Comparison of ENCODE assay signal across 1 cellular context in the genomic region with DNA sequence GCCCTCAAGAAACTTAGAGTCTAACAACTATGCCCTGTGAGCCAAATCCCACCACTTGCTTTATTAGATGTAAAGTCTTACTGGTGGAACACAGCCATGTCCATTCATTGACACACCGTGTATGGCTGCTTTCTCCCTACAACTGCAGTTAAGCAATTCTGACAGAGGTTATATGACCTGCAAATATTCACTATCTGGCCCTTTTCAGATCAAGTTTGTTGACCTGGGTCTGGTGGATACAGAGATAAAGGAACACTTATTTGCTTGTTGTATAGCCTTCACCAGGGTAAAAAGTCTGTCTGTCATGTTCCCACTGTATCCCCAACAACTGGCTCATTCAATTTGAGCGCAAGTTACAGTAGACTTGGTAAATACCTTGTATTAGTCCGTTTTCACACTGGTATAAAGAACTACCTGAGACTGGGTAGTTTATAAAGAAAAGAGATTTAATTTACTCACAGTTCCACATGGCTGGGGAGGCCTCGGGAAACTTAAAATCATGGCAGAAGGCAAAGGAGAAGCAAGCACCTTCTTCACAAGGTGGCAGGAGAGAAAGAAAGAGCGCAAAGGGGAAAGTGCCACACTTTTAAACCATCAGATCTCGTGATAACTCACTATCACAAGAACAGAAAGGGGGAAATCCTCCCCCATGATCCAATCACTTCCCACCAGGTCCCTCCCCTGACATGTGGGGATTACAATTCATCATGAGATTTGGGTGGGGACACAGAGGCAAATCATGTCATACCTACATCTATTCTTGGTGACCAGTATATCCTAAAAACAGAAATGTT.
TF ChIP-seq lines count a peak whose summit lies in the region.

No MANE protein-coding gene starts in this region.

TF ChIP-seq in HepG2, 621 proteins besides CTCF, POLR2A, EP300 and RAD21 (continued from another document and continues in another):
- TF ChIP-seq, protein P1, sequence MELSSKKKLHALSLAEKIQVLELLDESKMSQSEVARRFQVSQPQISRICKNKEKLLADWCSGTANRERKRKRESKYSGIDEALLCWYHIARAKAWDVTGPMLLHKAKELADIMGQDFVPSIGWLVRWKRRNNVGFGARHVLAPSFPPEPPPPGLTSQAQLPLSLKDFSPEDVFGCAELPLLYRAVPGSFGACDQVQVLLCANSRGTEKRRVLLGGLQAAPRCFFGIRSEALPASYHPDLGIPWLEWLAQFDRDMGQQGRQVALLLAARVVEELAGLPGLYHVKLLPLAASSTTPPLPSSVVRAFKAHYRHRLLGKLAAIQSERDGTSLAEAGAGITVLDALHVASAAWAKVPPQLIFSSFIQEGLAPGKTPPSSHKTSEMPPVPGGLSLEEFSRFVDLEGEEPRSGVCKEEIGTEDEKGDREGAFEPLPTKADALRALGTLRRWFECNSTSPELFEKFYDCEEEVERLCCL (CRISPR knock-in tag; IDR thresholded peaks at IDR 0.05; ENCODE audit: borderline replicate concordance) = no peak
- TF ChIP-seq, protein P2, sequence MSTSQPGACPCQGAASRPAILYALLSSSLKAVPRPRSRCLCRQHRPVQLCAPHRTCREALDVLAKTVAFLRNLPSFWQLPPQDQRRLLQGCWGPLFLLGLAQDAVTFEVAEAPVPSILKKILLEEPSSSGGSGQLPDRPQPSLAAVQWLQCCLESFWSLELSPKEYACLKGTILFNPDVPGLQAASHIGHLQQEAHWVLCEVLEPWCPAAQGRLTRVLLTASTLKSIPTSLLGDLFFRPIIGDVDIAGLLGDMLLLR (CRISPR knock-in tag; IDR thresholded peaks at IDR 0.05) = no peak
- TF ChIP-seq CEBPB (IDR thresholded peaks at IDR 0.05; ENCODE audit: borderline replicate concordance, low read depth, low read length) (peak; percentile 95), RFX3 (CRISPR knock-in tag; IDR thresholded peaks at IDR 0.05) (no peak), ZNF572 (CRISPR knock-in tag; IDR thresholded peaks at IDR 0.05) (no peak), ZNF292 (CRISPR knock-in tag; IDR thresholded peaks at IDR 0.05; ENCODE audit: borderline replicate concordance, low read depth) (peak; percentile 78; the same call in 1 of the 2 replicates), ZNF546 (CRISPR knock-in tag; conservative IDR thresholded peaks at IDR 0.05) (no peak), FIP1L1 (IDR thresholded peaks at IDR 0.05; ENCODE audit: borderline replicate concordance, insufficient read depth, low read depth, low read length) (no peak), HOMEZ (CRISPR knock-in tag; IDR thresholded peaks at IDR 0.05; ENCODE audit: low read depth) (peak; percentile 88), TBX3 (IDR thresholded peaks at IDR 0.05; ENCODE audit: borderline replicate concordance) (peak; percentile 73; the same call in 1 of the 2 replicates), ZNF136 (CRISPR knock-in tag; IDR thresholded peaks at IDR 0.05; ENCODE audit: low read depth) (no peak), TSC22D2 (CRISPR knock-in tag; IDR thresholded peaks at IDR 0.05; ENCODE audit: borderline replicate concordance) (no peak), ZC3H4 (CRISPR knock-in tag; IDR thresholded peaks at IDR 0.05; ENCODE audit: borderline replicate concordance) (peak; percentile 43; the same call in 1 of the 2 replicates), SKI (IDR thresholded peaks at IDR 0.05; ENCODE audit: partially characterized antibody) (peak; percentile 78), FOXO1 (CRISPR knock-in tag; IDR thresholded peaks at IDR 0.05) (peak; percentile 95), ZNF773 (CRISPR knock-in tag; IDR thresholded peaks at IDR 0.05; ENCODE audit: borderline replicate concordance) (no peak), NONO (IDR thresholded peaks at IDR 0.05) (no peak), NONO (CRISPR knock-in tag; conservative IDR thresholded peaks at IDR 0.05) (peak; percentile 75), SCMH1 (CRISPR knock-in tag; IDR thresholded peaks at IDR 0.05; ENCODE audit: borderline replicate concordance) (no peak), ZNF784 (CRISPR knock-in tag; IDR thresholded peaks at IDR 0.05; ENCODE audit: borderline replicate concordance) (no peak; the same call in 1 of the 2 replicates), NR2F1 (CRISPR knock-in tag; IDR thresholded peaks at IDR 0.05) (peak; percentile 94), ZNF644 (CRISPR knock-in tag; IDR thresholded peaks at IDR 0.05; ENCODE audit: low read depth) (peak; percentile 68; the same call in 1 of the 2 replicates), THAP9 (CRISPR knock-in tag; IDR thresholded peaks at IDR 0.05; ENCODE audit: borderline replicate concordance) (no peak), NFATC3 (CRISPR knock-in tag; IDR thresholded peaks at IDR 0.05) (no peak), NKX3-1 (CRISPR knock-in tag; IDR thresholded peaks at IDR 0.05) (peak; percentile 79; the same call in 1 of the 2 replicates), TRIM22 (IDR thresholded peaks at IDR 0.05) (no peak), DR1 (CRISPR knock-in tag; IDR thresholded peaks at IDR 0.05) (no peak), CSRNP1 (CRISPR knock-in tag; IDR thresholded peaks at IDR 0.05) (no peak), U2AF2 (IDR thresholded peaks at IDR 0.05; ENCODE audit: low read depth, low read length) (no peak), MIER3 (CRISPR knock-in tag; IDR thresholded peaks at IDR 0.05; ENCODE audit: borderline replicate concordance) (peak; percentile 24; the same call in 1 of the 2 replicates), KLF16 (CRISPR knock-in tag; IDR thresholded peaks at IDR 0.05) (peak in 1 of 2 experiments; percentile 91; a peak in 2 of 4 replicates), RARA (CRISPR knock-in tag; IDR thresholded peaks at IDR 0.05) (peak; percentile 92), PRPF4 (IDR thresholded peaks at IDR 0.05; ENCODE audit: low read depth, low read length, poor library complexity, severe bottlenecking) (no peak), ZNF850 (CRISPR knock-in tag; conservative IDR thresholded peaks at IDR 0.05) (no peak), NFRKB (IDR thresholded peaks at IDR 0.05) (no peak)
- TF ChIP-seq, protein P3, sequence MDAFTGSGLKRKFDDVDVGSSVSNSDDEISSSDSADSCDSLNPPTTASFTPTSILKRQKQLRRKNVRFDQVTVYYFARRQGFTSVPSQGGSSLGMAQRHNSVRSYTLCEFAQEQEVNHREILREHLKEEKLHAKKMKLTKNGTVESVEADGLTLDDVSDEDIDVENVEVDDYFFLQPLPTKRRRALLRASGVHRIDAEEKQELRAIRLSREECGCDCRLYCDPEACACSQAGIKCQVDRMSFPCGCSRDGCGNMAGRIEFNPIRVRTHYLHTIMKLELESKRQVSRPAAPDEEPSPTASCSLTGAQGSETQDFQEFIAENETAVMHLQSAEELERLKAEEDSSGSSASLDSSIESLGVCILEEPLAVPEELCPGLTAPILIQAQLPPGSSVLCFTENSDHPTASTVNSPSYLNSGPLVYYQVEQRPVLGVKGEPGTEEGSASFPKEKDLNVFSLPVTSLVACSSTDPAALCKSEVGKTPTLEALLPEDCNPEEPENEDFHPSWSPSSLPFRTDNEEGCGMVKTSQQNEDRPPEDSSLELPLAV (CRISPR knock-in tag; conservative IDR thresholded peaks at IDR 0.05; ENCODE audit: low read depth) = no peak
- TF ChIP-seq, protein P4, sequence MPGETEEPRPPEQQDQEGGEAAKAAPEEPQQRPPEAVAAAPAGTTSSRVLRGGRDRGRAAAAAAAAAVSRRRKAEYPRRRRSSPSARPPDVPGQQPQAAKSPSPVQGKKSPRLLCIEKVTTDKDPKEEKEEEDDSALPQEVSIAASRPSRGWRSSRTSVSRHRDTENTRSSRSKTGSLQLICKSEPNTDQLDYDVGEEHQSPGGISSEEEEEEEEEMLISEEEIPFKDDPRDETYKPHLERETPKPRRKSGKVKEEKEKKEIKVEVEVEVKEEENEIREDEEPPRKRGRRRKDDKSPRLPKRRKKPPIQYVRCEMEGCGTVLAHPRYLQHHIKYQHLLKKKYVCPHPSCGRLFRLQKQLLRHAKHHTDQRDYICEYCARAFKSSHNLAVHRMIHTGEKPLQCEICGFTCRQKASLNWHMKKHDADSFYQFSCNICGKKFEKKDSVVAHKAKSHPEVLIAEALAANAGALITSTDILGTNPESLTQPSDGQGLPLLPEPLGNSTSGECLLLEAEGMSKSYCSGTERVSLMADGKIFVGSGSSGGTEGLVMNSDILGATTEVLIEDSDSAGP (CRISPR knock-in tag; IDR thresholded peaks at IDR 0.05; ENCODE audit: borderline replicate concordance) = no peak
- TF ChIP-seq, protein P5, sequence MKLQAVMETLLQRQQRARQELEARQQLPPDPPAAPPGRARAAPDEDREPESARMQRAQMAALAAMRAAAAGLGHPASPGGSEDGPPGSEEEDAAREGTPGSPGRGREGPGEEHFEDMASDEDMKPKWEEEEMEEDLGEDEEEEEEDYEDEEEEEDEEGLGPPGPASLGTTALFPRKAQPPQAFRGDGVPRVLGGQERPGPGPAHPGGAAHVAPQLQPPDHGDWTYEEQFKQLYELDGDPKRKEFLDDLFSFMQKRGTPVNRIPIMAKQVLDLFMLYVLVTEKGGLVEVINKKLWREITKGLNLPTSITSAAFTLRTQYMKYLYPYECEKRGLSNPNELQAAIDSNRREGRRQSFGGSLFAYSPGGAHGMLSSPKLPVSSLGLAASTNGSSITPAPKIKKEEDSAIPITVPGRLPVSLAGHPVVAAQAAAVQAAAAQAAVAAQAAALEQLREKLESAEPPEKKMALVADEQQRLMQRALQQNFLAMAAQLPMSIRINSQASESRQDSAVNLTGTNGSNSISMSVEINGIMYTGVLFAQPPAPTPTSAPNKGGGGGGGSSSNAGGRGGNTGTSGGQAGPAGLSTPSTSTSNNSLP (IDR thresholded peaks at IDR 0.05; ENCODE audit: low read depth, low read length) = peak; percentile 90
- TF ChIP-seq, protein P6, sequence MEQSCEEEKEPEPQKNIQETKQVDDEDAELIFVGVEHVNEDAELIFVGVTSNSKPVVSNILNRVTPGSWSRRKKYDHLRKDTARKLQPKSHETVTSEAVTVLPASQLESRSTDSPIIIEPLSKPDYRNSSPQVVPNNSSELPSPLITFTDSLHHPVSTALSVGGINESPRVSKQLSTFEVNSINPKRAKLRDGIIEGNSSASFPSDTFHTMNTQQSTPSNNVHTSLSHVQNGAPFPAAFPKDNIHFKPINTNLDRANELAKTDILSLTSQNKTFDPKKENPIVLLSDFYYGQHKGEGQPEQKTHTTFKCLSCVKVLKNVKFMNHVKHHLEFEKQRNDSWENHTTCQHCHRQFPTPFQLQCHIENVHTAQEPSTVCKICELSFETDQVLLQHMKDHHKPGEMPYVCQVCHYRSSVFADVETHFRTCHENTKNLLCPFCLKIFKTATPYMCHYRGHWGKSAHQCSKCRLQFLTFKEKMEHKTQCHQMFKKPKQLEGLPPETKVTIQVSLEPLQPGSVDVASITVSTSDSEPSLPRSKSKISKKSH (CRISPR knock-in tag; IDR thresholded peaks at IDR 0.05; ENCODE audit: borderline replicate concordance) = no peak
- TF ChIP-seq, protein P7, sequence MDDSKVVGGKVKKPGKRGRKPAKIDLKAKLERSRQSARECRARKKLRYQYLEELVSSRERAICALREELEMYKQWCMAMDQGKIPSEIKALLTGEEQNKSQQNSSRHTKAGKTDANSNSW (CRISPR knock-in tag; IDR thresholded peaks at IDR 0.05; ENCODE audit: borderline replicate concordance) = no peak
